ENCODE assay signal across 11 cellular contexts in the genomic region with DNA sequence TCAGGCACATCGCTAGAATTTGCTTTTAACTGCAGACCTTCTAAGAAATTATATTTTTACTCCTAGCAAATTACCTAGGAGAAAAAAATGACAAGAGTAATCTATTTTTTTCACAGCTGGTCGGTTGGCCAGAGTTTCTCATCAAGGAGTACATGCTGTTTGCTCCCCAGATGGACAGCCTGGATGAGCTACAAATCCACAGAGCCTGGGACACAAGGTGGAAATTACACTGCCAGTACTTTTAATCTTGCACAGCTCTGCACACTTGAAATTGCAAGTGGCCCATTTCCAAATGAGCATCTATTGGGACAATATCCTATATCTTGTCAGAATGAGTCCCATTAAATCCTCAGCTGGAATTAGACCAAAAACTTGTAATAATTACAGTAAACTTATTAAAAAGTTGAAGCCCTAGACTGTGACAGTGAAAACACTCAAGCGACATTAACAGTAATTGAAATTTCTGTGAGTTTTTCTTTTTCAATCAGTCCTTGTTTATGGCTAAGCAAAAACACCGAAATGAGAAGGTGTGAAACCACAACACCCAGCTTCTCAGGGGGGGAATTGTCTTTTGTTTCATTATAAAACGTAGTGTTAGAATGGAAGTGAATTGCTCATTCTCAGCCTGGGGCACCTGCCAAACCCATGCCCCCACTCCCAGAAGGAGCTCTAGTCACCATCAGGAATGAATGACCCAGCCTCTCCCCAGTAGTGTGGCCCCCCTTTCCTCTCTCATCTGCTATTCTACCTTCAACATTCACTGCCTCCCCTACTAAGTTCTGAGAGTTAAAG.
DNase-seq lines count a peak whose midpoint lies in the region; ATAC-seq and TF ChIP-seq lines count a peak whose summit lies in the region.
"Had no signal": no experiment of that assay in that cellular context is flagged by ENCODE, and none has a peak within 500 bp of the region (broad histone marks: within the 10 kb centered on the region; RNA-seq: fewer than 3 reads in every experiment).

No MANE protein-coding gene starts in this region.

- TF ChIP-seq CTCF in DND-41 (IDR thresholded peaks at IDR 0.05; ENCODE audit: borderline replicate concordance, extremely low read depth, low read length, poor library complexity, severe bottlenecking), result no peak

- H3K4me1 ChIP-seq in DND-41 (ENCODE audit: insufficient read depth, low read length), result peaks cover 21% of the 10 kb centered on the region
- H3K4me1 ChIP-seq: sigmoid colon had no signal

- H3K27ac ChIP-seq in DND-41 (ENCODE audit: low read length), result 0 out of 2 replicates have a peak overlapping the region, but pooled peaks have one; percentile 32
- H3K27ac ChIP-seq: sigmoid colon had no signal

- H4K20me1 ChIP-seq in DND-41 (ENCODE audit: insufficient read depth, low read length), result no peaks in the 10 kb centered on the region

- H3K36me3 ChIP-seq in DND-41 (ENCODE audit: insufficient read depth, low read length), result no peaks in the 10 kb centered on the region
- H3K36me3 ChIP-seq: sigmoid colon had no signal

- H3K27ac Mint-ChIP-seq in activated T-helper 17 cell treated with anti-CD3 and anti-CD28 coated beads, Interleukin-2, amount 50 U/mL, for 72 hours, result no peak overlapping the region
- H3K27ac Mint-ChIP-seq: memory B cell had no signal

- H3K4me3 ChIP-seq in DND-41 (ENCODE audit: low read depth in 1 of 2, low read length in 2 of 2), result no peak overlapping the region
- H3K4me3 ChIP-seq: sigmoid colon had no signal

- H3K4me1 Mint-ChIP-seq in activated T-helper 17 cell treated with anti-CD3 and anti-CD28 coated beads, Interleukin-2, amount 50 U/mL, for 72 hours, result no peaks in the 10 kb centered on the region

- intact Hi-C loops in posterior vena cava (cut with DNase I), result no loop called here

- no peak overlapping the region for H3K9ac ChIP-seq in DND-41 (ENCODE audit: low read depth, low read length)

- no peaks in the 10 kb centered on the region for H3K36me3 Mint-ChIP-seq in activated T-helper 17 cell treated with anti-CD3 and anti-CD28 coated beads, Interleukin-2, amount 50 U/mL, for 72 hours (ENCODE audit: low read depth)

- peaks cover 11% of the 10 kb centered on the region for H3K27me3 Mint-ChIP-seq in activated T-helper 17 cell treated with anti-CD3 and anti-CD28 coated beads, Interleukin-2, amount 50 U/mL, for 72 hours
- H3K27me3 Mint-ChIP-seq: memory B cell had no signal

- no peak overlapping the region for H3K4me2 ChIP-seq in DND-41 (ENCODE audit: insufficient read depth, low read length)

- DNase-seq in DND-41, result peak; percentile 20
- DNase-seq in NCI-H2171 treated with DMSO at 0.1 percent for 48 hours (lab: John Stamatoyannopoulos, UW), result no peak
- no peak for DNase-seq in posterior vena cava (ENCODE audit: low spot score)
- DNase-seq in amniotic stem cell (lab: John Stamatoyannopoulos, UW), result no peak
- no peak for DNase-seq in NCI-H1048 (lab: John Stamatoyannopoulos, UW)
- DNase-seq: RPMI8226, sigmoid colon had no signal

- no peak overlapping the region for H2AFZ ChIP-seq in DND-41 (ENCODE audit: low read depth, low read length)

- ATAC-seq in DND-41 (ENCODE audit: insufficient read depth, low read depth) (peak; percentile 68), GM18867 (IDR thresholded peaks at IDR 0.05; ENCODE audit: unreplicated experiment) (peak; percentile 96), HG02973 (IDR thresholded peaks at IDR 0.05; ENCODE audit: unreplicated experiment) (peak; percentile 66)
- peak; percentile 77 for ATAC-seq in activated T-helper 17 cell treated with anti-CD3 and anti-CD28 coated beads, Interleukin-2, amount 50 U/mL, for 72 hours (replicated peaks)

- H3K4me3 Mint-ChIP-seq in activated T-helper 17 cell treated with anti-CD3 and anti-CD28 coated beads, Interleukin-2, amount 50 U/mL, for 72 hours, result no peak overlapping the region
- H3K4me3 Mint-ChIP-seq: memory B cell had no signal

- H3K9me3 Mint-ChIP-seq in activated T-helper 17 cell treated with anti-CD3 and anti-CD28 coated beads, Interleukin-2, amount 50 U/mL, for 72 hours, result peaks cover 9% of the 10 kb centered on the region

- no peaks in the 10 kb centered on the region for H3K27me3 ChIP-seq in DND-41 (ENCODE audit: insufficient read depth, low read length, poor library complexity)
- H3K27me3 ChIP-seq: sigmoid colon had no signal

- H3K79me2 ChIP-seq in DND-41 (ENCODE audit: insufficient read depth, low read length), result no peaks in the 10 kb centered on the region

- peaks cover 10% of the 10 kb centered on the region for H3K9me3 ChIP-seq in DND-41 (ENCODE audit: insufficient read depth, low read length, severe bottlenecking)
